8 cellular contexts compared by ENCODE assay signal in the genomic region with DNA sequence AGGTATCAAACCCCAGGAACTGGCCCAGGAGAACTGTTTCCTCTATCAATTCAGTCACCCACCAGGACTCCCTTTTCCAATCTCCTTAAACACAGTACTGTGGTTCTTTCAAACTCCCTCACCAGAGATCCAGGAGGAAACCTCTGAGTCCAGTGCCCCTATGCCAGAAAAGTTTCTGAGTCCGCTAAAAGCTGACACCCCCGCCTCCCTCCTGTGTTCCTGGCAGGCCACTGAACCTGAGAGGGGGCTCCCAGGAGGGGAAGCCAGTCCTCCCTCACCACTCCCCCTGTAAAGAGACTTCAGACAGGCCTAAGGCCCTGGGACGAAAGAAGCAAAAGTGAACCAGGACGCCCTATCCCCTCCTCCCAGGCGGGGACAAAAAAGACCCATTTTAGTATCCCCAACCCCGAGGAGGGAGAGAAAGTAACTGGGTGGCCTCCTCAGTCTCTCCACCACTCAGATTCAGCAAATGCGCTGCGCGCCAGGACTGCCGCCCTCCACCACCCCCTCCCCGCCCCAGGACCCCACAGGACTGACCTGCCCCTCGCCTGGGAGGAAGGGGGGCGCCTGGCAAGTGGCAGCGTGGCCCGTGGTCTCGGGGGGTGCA. TPM values are rescaled to one million over a fixed set of nuclear protein-coding genes. Genes with fewer than 3 reads are reported as not detected.
DNase-seq lines count a peak whose midpoint lies in the region; ATAC-seq, FAIRE-seq and TF ChIP-seq lines count a peak whose summit lies in the region.

No MANE protein-coding gene starts in this region.

- H2AFZ ChIP-seq in ACC112 (ENCODE audit: low read length, unreplicated experiment) (peak overlapping the region; percentile 83), smooth muscle cell (ENCODE audit: low read depth) (peak overlapping the region; percentile 77)

- WGBS in smooth muscle cell (ENCODE audit: low lambda C conversion rate): 5% methylated on average over 7 of the region's 16 CpGs

- H3K27ac ChIP-seq in ACC112 (ENCODE audit: low read depth, low read length) (no peak overlapping the region; the same call in 1 of the 2 replicates), smooth muscle cell (ENCODE audit: low read depth) (peak overlapping the region; percentile 54)

- H3K4me3 ChIP-seq in ACC112 (ENCODE audit: low read depth, low read length): peak overlapping the region; percentile 79
- peak overlapping the region; percentile 83 for H3K4me3 ChIP-seq in smooth muscle cell

- H3K27me3 ChIP-seq in ACC112 (ENCODE audit: insufficient read depth, low read length) (no peaks in the 10 kb centered on the region), smooth muscle cell (ENCODE audit: low read depth) (no peaks in the 10 kb centered on the region)

- peak overlapping the region; percentile 87 for H3K4me2 ChIP-seq in smooth muscle cell

- H3K9ac ChIP-seq in smooth muscle cell (ENCODE audit: low read depth): peak overlapping the region; percentile 63

- no peak for TF ChIP-seq POLR2A in GM12891 (IDR thresholded peaks at IDR 0.05; ENCODE audit: low read depth, low read length)

- H3K36me3 ChIP-seq in ACC112 (ENCODE audit: insufficient read depth, low read length): peaks cover 8% of the 10 kb centered on the region; the same call in 1 of the 2 replicates
- H3K36me3 ChIP-seq in smooth muscle cell (ENCODE audit: low read depth): no peaks in the 10 kb centered on the region

- H3K79me2 ChIP-seq in ACC112 (ENCODE audit: control insufficient read depth, insufficient read depth, low read length, unreplicated experiment) (peaks cover 37% of the 10 kb centered on the region), smooth muscle cell (ENCODE audit: low read depth) (peaks cover 42% of the 10 kb centered on the region)

- H3K4me1 ChIP-seq in ACC112 (ENCODE audit: control insufficient read depth, insufficient read depth, low read length, unreplicated experiment) (peaks cover 26% of the 10 kb centered on the region), smooth muscle cell (ENCODE audit: low read depth) (peaks cover 21% of the 10 kb centered on the region)

- H3F3A ChIP-seq in smooth muscle cell (ENCODE audit: low read depth): peaks cover 13% of the 10 kb centered on the region

- FAIRE-seq in GM12891 (lab: Jason Lieb, UNC): no peak

- H4K20me1 ChIP-seq in smooth muscle cell (ENCODE audit: low read depth): peaks cover 45% of the 10 kb centered on the region

- ATAC-seq in GM18498 (IDR thresholded peaks at IDR 0.05; ENCODE audit: unreplicated experiment): peak; percentile 5
- ATAC-seq in HG03097 (IDR thresholded peaks at IDR 0.05; ENCODE audit: low FRiP score, unreplicated experiment): no peak

- in situ Hi-C loops in T47D (cut with HindIII; ENCODE audit: low pct_unique_long_range_greater_than_20kb, low sequenced_read_pairs): no loop called here

- DNase-seq in NCI-H69 (lab: John Stamatoyannopoulos, UW): peak; percentile 62
- DNase-seq in T47D (ENCODE audit: low read depth in 1 of 2, low spot score in 1 of 2): peak; percentile 7 to 36
- peak; percentile 70 for DNase-seq in iPS-NIHi7 (ENCODE audit: extremely low spot score)
- DNase-seq in smooth muscle cell (lab: John Stamatoyannopoulos, UW; ENCODE audit: unreplicated experiment): peak; percentile 59
- no peak for DNase-seq in GM12891 (ENCODE audit: insufficient read length, low spot score)

- H3K9me3 ChIP-seq in smooth muscle cell (replicated peaks; ENCODE audit: low read depth): no peaks in the 10 kb centered on the region

- TF ChIP-seq CTCF in smooth muscle cell (IDR thresholded peaks at IDR 0.05; ENCODE audit: borderline replicate concordance, insufficient read depth, poor library complexity, severe bottlenecking): no peak

TF ChIP-seq in GM12891, 5 proteins besides CTCF, POLR2A, EP300 and RAD21:
- no peak for TF ChIP-seq POLR2AphosphoS5 (IDR thresholded peaks at IDR 0.05; ENCODE audit: low read depth, low read length)
- TF ChIP-seq SPI1 (IDR thresholded peaks at IDR 0.05; ENCODE audit: low read depth, low read length): no peak
- no peak for TF ChIP-seq TAF1 (IDR thresholded peaks at IDR 0.05; ENCODE audit: low read depth, low read length)
- TF ChIP-seq POU2F2 (IDR thresholded peaks at IDR 0.05; ENCODE audit: low read depth, low read length): no peak
- TF ChIP-seq PAX5 (IDR thresholded peaks at IDR 0.05; ENCODE audit: insufficient read depth, low read length, severe bottlenecking): no peak
TF ChIP-seq in GM12891: peak in this region for 0.

RNA-seq across cellular contexts. Expression of gene SLC41A1, which starts 0.6 kb away (rescaled TPM):
- 22.8 and 23.2 TPM in 2 replicates for total RNA-seq in smooth muscle cell
- polyA plus RNA-seq in smooth muscle cell: 17.8 and 22.3 TPM in 2 replicates
- polyA plus RNA-seq in GM12891 (2012; ENCODE audit: low read depth, missing spikeins): 0.05 TPM

RNA-seq across cellular contexts. Expression of gene RAB29, which starts 37.1 kb away (rescaled TPM):
- 1.7 and 4.1 TPM in 2 replicates for total RNA-seq in smooth muscle cell
- polyA plus RNA-seq in smooth muscle cell: 4.1 and 4.5 TPM in 2 replicates
- polyA plus RNA-seq in GM12891 (2012; ENCODE audit: low read depth, missing spikeins): 5.3 TPM

RNA-seq across cellular contexts. Expression of gene PM20D1, which starts 37.6 kb away (rescaled TPM):
- not detected in 2 replicates for total RNA-seq in smooth muscle cell
- polyA plus RNA-seq in smooth muscle cell: 0.17 TPM in 1 of 2 replicates, not detected in the other
- polyA plus RNA-seq in GM12891 (2012; ENCODE audit: low read depth, missing spikeins): not detected
